ENCODE assay signal across 9 cellular contexts in genomic region chr9:87678650-87679355, GRCh38. TPM values are rescaled to one million over a fixed set of nuclear protein-coding genes. Genes with fewer than 3 reads are reported as not detected.
A peak's percentile ranks its signal among the peaks of the same experiment; 100 is the strongest.
DNase-seq lines count a peak whose midpoint lies in the region; ATAC-seq and TF ChIP-seq lines count a peak whose summit lies in the region.
"Had no signal": no experiment of that assay in that cellular context is flagged by ENCODE, and none has a peak within 500 bp of the region (broad histone marks: within the 10 kb centered on the region; RNA-seq: fewer than 3 reads in every experiment).

No MANE protein-coding gene starts in this region.

- H3K4me1 ChIP-seq in naive thymus-derived CD4-positive, alpha-beta T cell (ENCODE audit: control insufficient read depth in 2 of 2, insufficient read depth in 2 of 2, low read length in 2 of 2): no peaks in the 10 kb centered on the region

- CTCF ChIA-PET in naive thymus-derived CD4-positive, alpha-beta T cell (lab: Charles Lee): interaction anchor here (1.0 to 2.7 kb wide), 3 partner anchors 48 to 134 kb away, joined by 3 to 12 read pairs (median 11); no protein-coding TSS in a partner anchor

- H3K27me3 Mint-ChIP-seq in naive thymus-derived CD4-positive, alpha-beta T cell: no peaks in the 10 kb centered on the region

- POLR2A ChIA-PET in naive thymus-derived CD4-positive, alpha-beta T cell (lab: Charles Lee): no interaction called here

- H3K27ac Mint-ChIP-seq in naive thymus-derived CD4-positive, alpha-beta T cell: peak overlapping the region in 1 of 9 donors; percentile 61
- H3K27ac Mint-ChIP-seq: immature natural killer cell had no signal

- no peaks in the 10 kb centered on the region for H3K27me3 ChIP-seq in naive thymus-derived CD4-positive, alpha-beta T cell (ENCODE audit: control insufficient read depth in 2 of 2, insufficient read depth in 2 of 2, low read length in 2 of 2)

- no peaks in the 10 kb centered on the region for H3K36me3 ChIP-seq in naive thymus-derived CD4-positive, alpha-beta T cell (ENCODE audit: control insufficient read depth in 2 of 3, insufficient read depth in 3 of 3, low read length in 3 of 3)

- H3K4me3 ChIP-seq in naive thymus-derived CD4-positive, alpha-beta T cell (ENCODE audit: low read length): no peak overlapping the region

- H3K4me3 Mint-ChIP-seq in naive thymus-derived CD4-positive, alpha-beta T cell: no peak overlapping the region
- H3K4me3 Mint-ChIP-seq: immature natural killer cell had no signal

- intact Hi-C loops in naive thymus-derived CD4-positive, alpha-beta T cell (cut with micrococcal nuclease): loop anchor here (1.0 to 5.0 kb wide), 7 partner anchors 47 to 898 kb away; partner anchors contain the start of genes CDK20 (in 1 of the 2) and CTSL (in 1 of the 2)

- peak; percentile 71 for DNase-seq in EL
- DNase-seq in NCI-H1048 (lab: John Stamatoyannopoulos, UW): peak; percentile 26
- DNase-seq in fibroblast of gingiva (ENCODE audit: low read depth): peak; percentile 69
- peak in 5 of 9 donors; percentile 25 to 44 (median 30) for DNase-seq in naive thymus-derived CD4-positive, alpha-beta T cell
- no peak for DNase-seq in cortex of kidney (lab: John Stamatoyannopoulos, UW)

- ATAC-seq in naive thymus-derived CD4-positive, alpha-beta T cell: peak; percentile 50
- ATAC-seq in GM21447 (IDR thresholded peaks at IDR 0.05; ENCODE audit: unreplicated experiment): no peak

- H3K27ac ChIP-seq in 22Rv1: no peak overlapping the region
- H3K27ac ChIP-seq in VCaP: no peak overlapping the region
- no peak overlapping the region for H3K27ac ChIP-seq in naive thymus-derived CD4-positive, alpha-beta T cell (ENCODE audit: low read depth, low read length)

- no peaks in the 10 kb centered on the region for H3K9me3 Mint-ChIP-seq in naive thymus-derived CD4-positive, alpha-beta T cell
- H3K9me3 Mint-ChIP-seq: immature natural killer cell had no signal

- no peaks in the 10 kb centered on the region for H3K36me3 Mint-ChIP-seq in naive thymus-derived CD4-positive, alpha-beta T cell
- H3K36me3 Mint-ChIP-seq: immature natural killer cell had no signal

- peak; percentile 84 for TF ChIP-seq CTCF in 22Rv1 (IDR thresholded peaks at IDR 0.05)
- TF ChIP-seq CTCF in VCaP (conservative IDR thresholded peaks at IDR 0.05): peak; percentile 85

- H3K9me3 ChIP-seq in naive thymus-derived CD4-positive, alpha-beta T cell (ENCODE audit: control insufficient read depth in 2 of 3, low read length in 3 of 3): no peaks in the 10 kb centered on the region

- peaks cover 5 to 19% (median 11%) of the 10 kb centered on the region in 7 donors for H3K4me1 Mint-ChIP-seq in naive thymus-derived CD4-positive, alpha-beta T cell
- H3K4me1 Mint-ChIP-seq: immature natural killer cell had no signal

RNA-seq across cellular contexts. Expression of gene CTSL, which starts 47.1 kb away (rescaled TPM):
- total RNA-seq in naive thymus-derived CD4-positive, alpha-beta T cell: 10 to 100 TPM in 3 of 5 experiments, 1 to 10 TPM in 2; 3.7 to 67.9 (median 14.9) TPM
- 10 to 100 TPM in 1 of 2 donors, 1 to 10 TPM in 1; 8.7 to 58.8 TPM for polyA plus RNA-seq in naive thymus-derived CD4-positive, alpha-beta T cell
